ENCODE assay signal across 23 cellular contexts in genomic region chr3:33577173-33577572, GRCh38.
"Had no signal": no experiment of that assay in that cellular context is flagged by ENCODE, and none has a peak within 500 bp of the region (broad histone marks: within the 10 kb centered on the region; RNA-seq: fewer than 3 reads in every experiment).

No MANE protein-coding gene starts in this region.

- H3K27me3 ChIP-seq: heart right ventricle, spleen, upper lobe of left lung had no signal

- H3K9me3 Mint-ChIP-seq: activated naive CD8-positive, alpha-beta T cell treated with anti-CD3 and anti-CD28 coated beads for 36 hours; central memory CD8-positive, alpha-beta T cell; naive thymus-derived CD4-positive, alpha-beta T cell; neural crest cell; T-helper 2 cell treated with Interferon-gamma antibody and Interleukin-4, amounts not matched to agents 5 μg/mL and 100 μg/mL, for 36 hours had no signal

- H3K4me1 ChIP-seq: spleen had no signal

- H3K4me3 ChIP-seq: heart right ventricle, lung, spleen, thoracic aorta, upper lobe of left lung had no signal

- FAIRE-seq: astrocyte, colon, kidney had no signal

- H3K4me3 Mint-ChIP-seq: activated CD8-positive, alpha-beta T cell treated with anti-CD3 and anti-CD28 coated beads, Interleukin-2, amount 10 ng/mL, durations not matched to agents 7 days and 5 days; activated naive CD8-positive, alpha-beta T cell treated with anti-CD3 and anti-CD28 coated beads for 36 hours; central memory CD8-positive, alpha-beta T cell; naive thymus-derived CD4-positive, alpha-beta T cell; neural crest cell; T-helper 2 cell treated with Interferon-gamma antibody and Interleukin-4, amounts not matched to agents 5 μg/mL and 100 μg/mL, for 36 hours had no signal

- H3K27me3 Mint-ChIP-seq: activated naive CD8-positive, alpha-beta T cell treated with anti-CD3 and anti-CD28 coated beads for 36 hours; central memory CD8-positive, alpha-beta T cell; naive thymus-derived CD4-positive, alpha-beta T cell had no signal

- H3K4me1 Mint-ChIP-seq: activated naive CD8-positive, alpha-beta T cell treated with anti-CD3 and anti-CD28 coated beads for 36 hours; central memory CD8-positive, alpha-beta T cell; naive thymus-derived CD4-positive, alpha-beta T cell had no signal

- DNase-seq: activated CD4-positive, alpha-beta T cell treated with anti-CD3 and anti-CD28 coated beads for 1 hour; activated CD4-positive, alpha-beta T cell treated with anti-CD3 and anti-CD28 coated beads, Interleukin-2, amount 50 U/mL, for 1 hour; activated CD8-positive, alpha-beta T cell treated with anti-CD3 and anti-CD28 coated beads, Interleukin-2, amount 10 ng/mL, durations not matched to agents 7 days and 5 days; activated naive CD8-positive, alpha-beta T cell treated with anti-CD3 and anti-CD28 coated beads for 36 hours; activated T-cell treated with anti-CD3 and anti-CD28 coated beads, Interleukin-2, amount 50 U/mL, for 1 hour; foreskin fibroblast; heart right ventricle; kidney; naive thymus-derived CD4-positive, alpha-beta T cell; retina; spleen; stimulated activated CD4-positive, alpha-beta T cell treated with anti-CD3 and anti-CD28 coated beads, Interleukin-4, amount 100 ng/mL, for 1 hour; stimulated activated naive CD4-positive, alpha-beta T cell; upper lobe of left lung had no signal

- H3K9me3 ChIP-seq: heart right ventricle, spleen, thoracic aorta, upper lobe of left lung had no signal

- ATAC-seq: activated CD8-positive, alpha-beta T cell treated with anti-CD3 and anti-CD28 coated beads, Interleukin-2, amount 10 ng/mL, durations not matched to agents 7 days and 5 days; heart right ventricle; naive thymus-derived CD4-positive, alpha-beta T cell had no signal

- H3K27ac Mint-ChIP-seq: activated CD8-positive, alpha-beta T cell treated with anti-CD3 and anti-CD28 coated beads, Interleukin-2, amount 10 ng/mL, durations not matched to agents 7 days and 5 days; activated naive CD8-positive, alpha-beta T cell treated with anti-CD3 and anti-CD28 coated beads for 36 hours; naive thymus-derived CD4-positive, alpha-beta T cell; T-helper 2 cell treated with Interferon-gamma antibody and Interleukin-4, amounts not matched to agents 5 μg/mL and 100 μg/mL, for 36 hours had no signal

- H3K27ac ChIP-seq: epithelial cell of prostate, heart right ventricle, spleen, thoracic aorta, VCaP had no signal
